Comparison of ENCODE assay signal across 25 cellular contexts in genomic region chr18:48504819-48505218, GRCh38.
"Had no signal": no experiment of that assay in that cellular context is flagged by ENCODE, and none has a peak within 500 bp of the region (broad histone marks: within the 10 kb centered on the region; RNA-seq: fewer than 3 reads in every experiment).

No MANE protein-coding gene starts in this region.

- H3K4me1 ChIP-seq: colonic mucosa, esophagus muscularis mucosa, foreskin keratinocyte, gastroesophageal sphincter, heart left ventricle, left lung, lower lobe of right lung had no signal

- H3K36me3 ChIP-seq: colonic mucosa, esophagus muscularis mucosa, gastroesophageal sphincter, heart left ventricle, left lung, lower lobe of right lung had no signal

- H3K4me3 Mint-ChIP-seq: dendritic cell treated with granulocyte-macrophage colony-stimulating factor and Interleukin-4, amounts not matched to agents 40 ng/mL and 50 ng/mL, for 4 days; effector memory CD8-positive, alpha-beta T cell; endodermal cell; immature natural killer cell; mesothelial cell of epicardium had no signal

- H3K4me2 ChIP-seq: hepatocyte had no signal

- FAIRE-seq: endothelial cell of umbilical vein, frontal cortex, kidney had no signal

- H3K27ac Mint-ChIP-seq: dendritic cell treated with granulocyte-macrophage colony-stimulating factor and Interleukin-4, amounts not matched to agents 40 ng/mL and 50 ng/mL, for 4 days; effector memory CD8-positive, alpha-beta T cell; endodermal cell; immature natural killer cell; mesothelial cell of epicardium; naive B cell had no signal

- H3K4me1 Mint-ChIP-seq: endodermal cell, immature natural killer cell, mesothelial cell of epicardium, naive B cell had no signal

- H3K9me3 ChIP-seq: colonic mucosa had no signal

- H3K27me3 ChIP-seq: colonic mucosa, esophagus muscularis mucosa, gastroesophageal sphincter, heart left ventricle, hepatocyte, left lung had no signal

- H3K4me3 ChIP-seq: colonic mucosa, esophagus muscularis mucosa, gastroesophageal sphincter, heart left ventricle, hepatocyte, left lung, lower lobe of right lung, mucosa of descending colon had no signal

- H2AFZ ChIP-seq: hepatocyte had no signal

- H3K27ac ChIP-seq: colonic mucosa, esophagus muscularis mucosa, foreskin keratinocyte, gastroesophageal sphincter, heart left ventricle, hepatocyte, left lung, lower lobe of right lung had no signal

- ATAC-seq: effector memory CD8-positive, alpha-beta T cell; foreskin keratinocyte; gastroesophageal sphincter; heart left ventricle; left lung; left ventricle myocardium superior; lower lobe of right lung; mucosa of descending colon had no signal

- H3K79me2 ChIP-seq: hepatocyte had no signal

- DNase-seq: colonic mucosa; cortex of kidney; effector CD8-positive, alpha-beta T cell; effector memory CD8-positive, alpha-beta T cell; endodermal cell; foreskin keratinocyte; heart left ventricle; hypothalamus; immature natural killer cell; islet precursor cell; kidney; kidney glomerular epithelial cell; left lung; left ventricle myocardium superior; lower lobe of right lung; mesenchymal stem cell; mucosa of descending colon; naive B cell had no signal
